In the genomic region with DNA sequence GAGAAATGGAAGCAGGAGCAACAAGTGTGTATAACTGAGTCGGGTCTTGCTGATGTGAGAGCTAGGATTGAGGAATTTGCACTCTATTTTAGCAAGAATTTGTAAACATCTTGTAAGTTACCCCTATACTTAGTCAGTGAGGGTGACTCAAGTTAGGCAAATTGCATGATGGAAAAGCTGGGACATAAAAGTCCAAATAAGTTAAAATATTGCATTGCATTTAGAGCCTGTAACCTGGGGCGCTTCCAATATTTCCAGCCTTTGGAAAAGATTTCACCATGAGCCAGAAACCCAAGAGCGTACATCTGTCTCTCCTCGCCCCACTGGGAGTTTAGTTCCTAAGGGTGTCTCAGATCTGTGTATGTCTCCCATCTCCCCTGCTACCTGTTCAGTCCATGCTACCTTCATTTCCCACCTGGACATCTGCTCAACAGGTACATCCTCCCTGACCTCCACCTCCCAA, we compare ENCODE assay signal across 1 cellular context.
TF ChIP-seq lines count a peak whose summit lies in the region.

No MANE protein-coding gene starts in this region.

TF ChIP-seq in HepG2, 621 proteins besides CTCF, POLR2A, EP300 and RAD21:
- no peak for TF ChIP-seq NFE2 (CRISPR knock-in tag; IDR thresholded peaks at IDR 0.05)
- TF ChIP-seq ZNF703 (CRISPR knock-in tag; IDR thresholded peaks at IDR 0.05; ENCODE audit: borderline replicate concordance) = no peak
- TF ChIP-seq KDM3A (CRISPR knock-in tag; IDR thresholded peaks at IDR 0.05; ENCODE audit: low read depth) = no peak
